Comparison of ENCODE assay signal across 8 cellular contexts in the genomic region with DNA sequence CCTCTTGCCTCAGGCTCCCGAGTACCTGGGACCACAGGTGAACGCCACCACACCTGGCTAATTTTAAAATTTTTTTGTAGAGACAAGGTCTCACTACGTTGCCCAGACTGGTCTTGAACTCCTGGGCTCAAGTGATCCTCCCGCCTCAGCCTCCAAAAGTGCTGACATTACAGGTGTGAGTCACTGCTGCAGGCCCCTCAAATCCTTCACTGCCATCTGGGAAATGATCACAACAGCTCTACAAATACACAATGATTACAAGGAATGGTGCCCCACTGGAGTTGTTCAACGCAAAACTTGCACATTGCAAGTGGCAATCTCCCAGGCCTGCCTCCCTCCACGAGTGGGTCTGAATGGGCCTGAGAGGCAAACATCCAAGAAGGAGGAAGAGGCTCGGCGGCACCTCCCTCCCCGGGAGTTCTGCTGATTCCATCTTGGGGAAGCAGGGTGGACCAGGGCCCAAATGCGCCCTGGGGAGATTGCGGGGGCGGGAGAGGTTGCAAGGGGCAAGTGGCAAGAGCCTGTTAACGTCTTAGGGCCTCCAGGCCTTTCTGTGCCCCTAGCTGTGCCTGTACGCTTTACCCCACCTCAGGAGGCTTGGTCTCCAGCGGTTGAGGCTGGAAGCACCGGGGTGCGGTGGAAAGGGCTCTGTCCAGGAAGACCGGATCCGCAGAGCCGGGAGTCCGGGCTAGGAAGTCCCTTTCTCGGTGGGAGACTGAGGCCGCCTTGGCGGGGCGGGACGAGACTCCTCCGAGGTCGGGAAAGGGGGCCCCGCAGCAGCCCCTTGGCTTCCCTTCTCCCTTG. TPM values are rescaled to one million over a fixed set of nuclear protein-coding genes. Genes with fewer than 3 reads are reported as not detected.
DNase-seq lines count a peak whose midpoint lies in the region; ATAC-seq and TF ChIP-seq lines count a peak whose summit lies in the region.

No MANE protein-coding gene starts in this region.

- peak overlapping the region; percentile 99 for H3K4me3 ChIP-seq in AG10803 (ENCODE audit: low read length)
- H3K4me3 ChIP-seq in IMR-90 (ENCODE audit: insufficient read depth, low read depth, low read length): peak overlapping the region; percentile 98
- peak overlapping the region; percentile 76 for H3K4me3 ChIP-seq in mesodermal cell (ENCODE audit: extremely low read depth, insufficient read depth, low read length, poor library complexity, severe bottlenecking)

- peak overlapping the region; percentile 68 for H3K4me2 ChIP-seq in IMR-90 (ENCODE audit: low read depth, low read length)

- WGBS in IMR-90 (ENCODE audit: extremely low coverage in 2 of 2, insufficient read length in 1 of 2), 2 experiments: 41% methylated on average over 13 of the region's 29 CpGs; no CpG with 5 or more reads in 1 of the 2 experiments
- WGBS in mesodermal cell (ENCODE audit: insufficient coverage in 2 of 2), 2 experiments: 29% methylated on average over 27 to 28 of the region's 29 CpGs

- H3K4ac ChIP-seq in IMR-90 (ENCODE audit: low read depth, low read length): peak overlapping the region; percentile 81

- no TSS peak for BruUV-seq in IMR-90 (replicated peaks; lab: Mats Ljungman, UMichigan)

- peak overlapping the region; percentile 67 for H3K27ac ChIP-seq in IMR-90 (ENCODE audit: insufficient read depth, low read length)
- peak overlapping the region; percentile 76 for H3K27ac ChIP-seq in mesodermal cell (ENCODE audit: low read depth, low read length, severe bottlenecking)

- H2AK9ac ChIP-seq in IMR-90 (replicated peaks; ENCODE audit: low read depth, low read length, poor library complexity): peak overlapping the region; percentile 92

- ATAC-seq in IMR-90 (ENCODE audit: low read depth) (peak; percentile 18), GM19023 (IDR thresholded peaks at IDR 0.05; ENCODE audit: unreplicated experiment) (no peak), GM19467 (IDR thresholded peaks at IDR 0.05; ENCODE audit: unreplicated experiment) (no peak)

- H3K79me1 ChIP-seq in IMR-90 (ENCODE audit: low read depth in 1 of 2, low read length in 2 of 2): peaks cover 6 to 41% of the 10 kb centered on the region in 2 experiments; a peak in 2 of 4 replicates

- peak overlapping the region; percentile 67 for H3K14ac ChIP-seq in IMR-90 (replicated peaks; ENCODE audit: low read depth, low read length)

- no peak for TF ChIP-seq POLR2A in IMR-90 (IDR thresholded peaks at IDR 0.05; ENCODE audit: low read depth, low read length)

- H4K20me1 ChIP-seq in IMR-90 (ENCODE audit: insufficient read depth, low read length): peaks cover 38% of the 10 kb centered on the region

- no peaks in the 10 kb centered on the region for H3K27me3 ChIP-seq in IMR-90 (ENCODE audit: control insufficient read depth, insufficient read depth, low read length)

- in situ Hi-C loops in IMR-90 (cut with MboI; ENCODE audit: low sequenced_read_pairs): loop anchor here (5.0 kb wide), 1 partner anchor 90 kb away; no protein-coding TSS in a partner anchor

- H4K8ac ChIP-seq in IMR-90 (ENCODE audit: low read depth in 2 of 2, low read length in 2 of 2): peak overlapping the region; percentile 46 to 79

- H3K56ac ChIP-seq in IMR-90 (ENCODE audit: extremely low read depth, insufficient read depth, low read length): peak overlapping the region; percentile 39; the same call in 1 of the 2 replicates

- H2AK5ac ChIP-seq in IMR-90 (ENCODE audit: low read depth, low read length): peak overlapping the region; percentile 80

- dilution Hi-C loops in IMR-90 (cut with HindIII; ENCODE audit: low sequenced_read_pairs, unreplicated experiment): no loop called here

- intact Hi-C loops in IMR-90 (cut with micrococcal nuclease): loop anchor here (1.0 kb wide), 1 partner anchor 91 kb away; no protein-coding TSS in a partner anchor

- peak overlapping the region; percentile 85 for H4K91ac ChIP-seq in IMR-90 (ENCODE audit: insufficient read depth, low read depth, low read length)

- DNase-seq in AG10803 (ENCODE audit: low read depth) (no peak), IMR-90 (peak; percentile 47), dermis blood vessel endothelial cell (peak; percentile 47), NCI-H1092 (lab: John Stamatoyannopoulos, UW) (no peak), NCI-H2171 (lab: John Stamatoyannopoulos, UW) (no peak)

- TF ChIP-seq RAD21 in IMR-90 (IDR thresholded peaks at IDR 0.05; ENCODE audit: low read length): no peak

- H2BK15ac ChIP-seq in IMR-90 (ENCODE audit: low read depth, low read length): peak overlapping the region; percentile 25; the same call in 2 of the 3 replicates

- H4K5ac ChIP-seq in IMR-90 (ENCODE audit: low read depth, low read length): peak overlapping the region; percentile 25

- peak overlapping the region; percentile 79 for H3K23ac ChIP-seq in IMR-90 (ENCODE audit: low read depth, low read length)

- peak overlapping the region; percentile 81 for H3K9ac ChIP-seq in IMR-90 (ENCODE audit: low read depth, low read length)

- H2BK5ac ChIP-seq in IMR-90 (ENCODE audit: low read depth, low read length, poor library complexity, severe bottlenecking): peak overlapping the region; percentile 76

- peaks cover 22% of the 10 kb centered on the region for H3K36me3 ChIP-seq in IMR-90 (ENCODE audit: control insufficient read depth, insufficient read depth, low read length)
- H3K36me3 ChIP-seq in mesodermal cell (ENCODE audit: control insufficient read depth, insufficient read depth, low read length): peaks cover 18% of the 10 kb centered on the region

- CTCF ChIA-PET in IMR-90 (lab: Yijun Ruan, JAX): interaction anchor here (0.9 to 2.4 kb wide), 3 partner anchors 34 to 118 kb away, joined by 3 to 11 read pairs (median 7); no protein-coding TSS in a partner anchor

- H3K9me1 ChIP-seq in IMR-90 (ENCODE audit: insufficient read depth, low read length): peaks cover 9% of the 10 kb centered on the region

- H3K9me3 ChIP-seq in IMR-90 (ENCODE audit: control insufficient read depth, insufficient read depth, low read length) (no peaks in the 10 kb centered on the region), mesodermal cell (ENCODE audit: control insufficient read depth, low read length) (no peaks in the 10 kb centered on the region)

- H3K4me1 ChIP-seq in IMR-90 (ENCODE audit: control insufficient read depth, insufficient read depth, low read length): peaks cover 14% of the 10 kb centered on the region
- peaks cover 12% of the 10 kb centered on the region for H3K4me1 ChIP-seq in mesodermal cell (ENCODE audit: control insufficient read depth, insufficient read depth, low read length, poor library complexity, severe bottlenecking)

- H3K18ac ChIP-seq in IMR-90 (ENCODE audit: low read depth, low read length): peak overlapping the region; percentile 65

- peak overlapping the region; percentile 76 for H2BK120ac ChIP-seq in IMR-90 (ENCODE audit: low read depth, low read length)

- peak overlapping the region; percentile 14; the same call in 1 of the 2 replicates for H2BK20ac ChIP-seq in IMR-90 (ENCODE audit: low read depth, low read length)

- H2AFZ ChIP-seq in IMR-90 (replicated peaks; ENCODE audit: low read length, poor library complexity): peak overlapping the region; percentile 90

- TF ChIP-seq CTCF in AG10803 (conservative IDR thresholded peaks at IDR 0.05; ENCODE audit: low read length) (peak; percentile 19), IMR-90 (conservative IDR thresholded peaks at IDR 0.05; ENCODE audit: low read depth, low read length) (no peak)

- POLR2A ChIA-PET in IMR-90 (lab: Charles Lee; ENCODE audit: unreplicated experiment): interaction anchor here (0.6 to 1.0 kb wide), 4 partner anchors 25 to 160 kb away, joined by 3 to 4 read pairs (median 4); partner anchors contain the start of gene TOP2A

TF ChIP-seq in IMR-90, 13 proteins besides CTCF, POLR2A, EP300 and RAD21:
- TF ChIP-seq MAFK (IDR thresholded peaks at IDR 0.05; ENCODE audit: low read depth, low read length) (peak; percentile 53), RCOR1 (IDR thresholded peaks at IDR 0.05; ENCODE audit: insufficient replicate concordance, low read length) (no peak)

RNA-seq across cellular contexts. Expression of gene IGFBP4, which starts 0.7 kb away (rescaled TPM):
- total RNA-seq in IMR-90 (2012; rRNA removed): 257 and 308 TPM in 2 replicates
- 1,187 TPM in 2 replicates for polyA plus RNA-seq in IMR-90 (2012; rRNA removed)
- polyA plus RNA-seq in IMR-90 (2012; cell fraction: cytosol; rRNA removed): 1,397 and 1,707 TPM in 2 replicates
- polyA plus RNA-seq in IMR-90 (2012; cell fraction: nucleus; rRNA removed; ENCODE audit: low replicate concordance): 452 and 510 TPM in 2 replicates
- total RNA-seq in dermis blood vessel endothelial cell: 375 and 706 TPM in 2 replicates
- 445 TPM for polyA plus RNA-seq in mesodermal cell (2013, experiment 1 of 2)
- 332 TPM for polyA plus RNA-seq in mesodermal cell (2013, experiment 2 of 2)

RNA-seq across cellular contexts. Expression of gene TOP2A, which starts 24.9 kb away (rescaled TPM):
- total RNA-seq in IMR-90 (2012; rRNA removed): 68.5 and 118 TPM in 2 replicates
- polyA plus RNA-seq in IMR-90 (2012; rRNA removed): 40.2 and 43.4 TPM in 2 replicates
- polyA plus RNA-seq in IMR-90 (2012; cell fraction: cytosol; rRNA removed): 3.3 and 5.3 TPM in 2 replicates
- polyA plus RNA-seq in IMR-90 (2012; cell fraction: nucleus; rRNA removed; ENCODE audit: low replicate concordance): 2.7 and 19.5 TPM in 2 replicates
- total RNA-seq in dermis blood vessel endothelial cell: 39.3 and 152 TPM in 2 replicates
- polyA plus RNA-seq in mesodermal cell (2013, experiment 1 of 2): 189 TPM
- polyA plus RNA-seq in mesodermal cell (2013, experiment 2 of 2): 212 TPM

RNA-seq across cellular contexts. Expression of gene TNS4, which starts 58.8 kb away (rescaled TPM):
- total RNA-seq in IMR-90 (2012; rRNA removed): 0.28 TPM in 1 of 2 replicates, not detected in the other
- polyA plus RNA-seq in IMR-90 (2012; rRNA removed): 0.07 TPM in 1 of 2 replicates, not detected in the other
- polyA plus RNA-seq in IMR-90 (2012; cell fraction: cytosol; rRNA removed): 0.07 and 0.08 TPM in 2 replicates
- polyA plus RNA-seq in IMR-90 (2012; cell fraction: nucleus; rRNA removed; ENCODE audit: low replicate concordance): 0.33 and 0.57 TPM in 2 replicates
- not detected in 2 replicates for total RNA-seq in dermis blood vessel endothelial cell
- polyA plus RNA-seq in mesodermal cell (2013, experiment 1 of 2): not detected
- polyA plus RNA-seq in mesodermal cell (2013, experiment 2 of 2): not detected

Comparison
In these comparisons a context has a peak if more than half of its experiments do, and no peak if none do; other contexts are left out.
1. DNase-seq: peak in IMR-90 (single experiment) and dermis blood vessel endothelial cell (single experiment); none in AG10803 (single experiment), NCI-H1092 (single experiment) and NCI-H2171 (single experiment).
2. Peak in every context shown above with its lines, with median percentiles within 50 percentile points of each other: H3K4me3 ChIP-seq.